24 cellular contexts compared by ENCODE assay signal in the genomic region with DNA sequence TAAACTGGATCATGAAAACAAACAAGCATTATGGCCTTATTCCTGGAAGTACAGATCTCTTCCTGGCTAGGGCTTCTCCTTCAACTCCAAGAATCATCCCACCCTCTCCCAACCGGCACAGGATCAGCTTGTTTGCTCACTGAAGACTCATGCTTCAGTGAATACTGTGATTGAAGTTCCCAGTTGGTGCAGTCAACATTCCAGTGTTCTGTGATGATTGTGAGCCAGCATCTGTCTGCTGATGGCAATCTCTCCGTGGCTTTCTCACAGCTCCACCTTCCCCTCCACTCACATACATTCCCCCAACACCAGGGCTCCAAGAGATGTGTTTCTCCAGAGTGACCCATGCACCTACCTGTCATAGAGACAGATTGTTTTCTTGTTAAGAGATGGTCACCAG.
A peak's percentile ranks its signal among the peaks of the same experiment; 100 is the strongest.
DNase-seq lines count a peak whose midpoint lies in the region; ATAC-seq, FAIRE-seq and TF ChIP-seq lines count a peak whose summit lies in the region.
"Had no signal": no experiment of that assay in that cellular context is flagged by ENCODE, and none has a peak within 500 bp of the region (broad histone marks: within the 10 kb centered on the region; RNA-seq: fewer than 3 reads in every experiment).

No MANE protein-coding gene starts in this region.

- intact Hi-C loops in heart left ventricle (cut with DNase I) = no loop called here

- TF ChIP-seq CTCF in kidney epithelial cell (IDR thresholded peaks at IDR 0.05; ENCODE audit: insufficient read depth, low read length, poor library complexity, severe bottlenecking) (no peak), heart left ventricle (IDR thresholded peaks at IDR 0.05) (no peak)

- no peak overlapping the region for H3K27ac ChIP-seq in heart left ventricle
- H3K27ac ChIP-seq: C4-2B, SK-N-MC had no signal

- ATAC-seq in heart left ventricle = no peak
- ATAC-seq: activated CD8-positive, alpha-beta T cell treated with anti-CD3 and anti-CD28 coated beads, Interleukin-2, amount 10 ng/mL, durations not matched to agents 7 days and 5 days; activated naive CD4-positive, alpha-beta T cell treated with anti-CD3 and anti-CD28 coated beads, Interleukin-2, amount 50 U/mL, for 72 hours had no signal

- H3K4me3 ChIP-seq in kidney epithelial cell (ENCODE audit: low read depth, low read length) (no peak overlapping the region), heart left ventricle (no peak overlapping the region)
- H3K4me3 ChIP-seq: lung, SK-N-MC had no signal

- FAIRE-seq in TTC549 (lab: Jason Lieb, UNC) = peak; percentile 97
- FAIRE-seq: H1, islet of Langerhans, urothelium cell line had no signal

- DNase-seq in HT-29 (ENCODE audit: low spot score) (peak; percentile 23), kidney epithelial cell (ENCODE audit: low read depth) (peak; percentile 57), retina (peak; percentile 9), DMS79 treated with DMSO at 0.1 percent for 48 hours (lab: John Stamatoyannopoulos, UW) (no peak), heart left ventricle (no peak)
- no peak for DNase-seq in activated CD4-positive, alpha-beta T cell treated with anti-CD3 and anti-CD28 coated beads, Interleukin-2, amount 50 U/mL, for 4 hours
- DNase-seq: activated CD8-positive, alpha-beta T cell treated with anti-CD3 and anti-CD28 coated beads, Interleukin-2, amount 10 ng/mL, durations not matched to agents 7 days and 5 days; anterior cingulate cortex; Calu3; EL; MM.1S; NCI-H1417 treated with DMSO at 0.1 percent for 48 hours; NCI-H2081 treated with DMSO at 0.1 percent for 48 hours; NCI-H345; NCI-H774; stimulated activated naive CD4-positive, alpha-beta T cell had no signal

- H3K27me3 ChIP-seq in kidney epithelial cell (ENCODE audit: control insufficient read depth, insufficient read depth, low read length) (no peaks in the 10 kb centered on the region), heart left ventricle (no peaks in the 10 kb centered on the region)

- 29 to 44% (median 39%) methylated on average over 2 of the region's 2 CpGs for WGBS in heart left ventricle, 4 donors

- no peaks in the 10 kb centered on the region for H3K9me3 ChIP-seq in heart left ventricle

- no peak for TF ChIP-seq POLR2A in heart left ventricle (IDR thresholded peaks at IDR 0.05)

- no peaks in the 10 kb centered on the region for H3K4me1 ChIP-seq in heart left ventricle

- H3K36me3 ChIP-seq in kidney epithelial cell (ENCODE audit: control insufficient read depth, insufficient read depth, low read length) (no peaks in the 10 kb centered on the region), heart left ventricle (no peaks in the 10 kb centered on the region)

Comparison
In these comparisons a context has a peak if more than half of its experiments do, and no peak if none do; other contexts are left out.
1. DNase-seq: peak in HT-29 (single experiment), kidney epithelial cell (single experiment) and retina (single experiment); none in DMS79 treated with DMSO at 0.1 percent for 48 hours (single experiment), activated CD4-positive, alpha-beta T cell treated with anti-CD3 and anti-CD28 coated beads, Interleukin-2, amount 50 U/mL, for 4 hours (0 of 2) and heart left ventricle (0 of 5).